16 cellular contexts compared by ENCODE assay signal in the genomic region with DNA sequence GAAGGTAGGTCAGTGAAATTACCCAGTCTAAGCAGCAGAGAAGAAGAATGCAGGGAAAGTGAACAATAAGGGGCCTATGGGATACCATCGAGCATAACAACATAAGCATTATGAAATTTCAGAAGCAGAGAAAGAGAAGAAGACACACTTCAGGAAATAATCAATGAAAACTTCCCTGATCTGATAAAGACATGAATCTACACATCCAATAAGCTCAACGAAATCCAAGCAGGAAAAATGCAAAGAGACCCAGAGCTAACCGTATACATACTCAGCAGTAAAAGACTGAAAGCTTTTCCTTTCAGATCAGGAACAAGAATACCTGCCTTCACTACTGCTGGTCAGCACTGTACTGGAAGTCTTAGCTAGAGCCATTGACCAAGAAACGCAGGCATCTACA.
"Had no signal": no experiment of that assay in that cellular context is flagged by ENCODE, and none has a peak within 500 bp of the region (broad histone marks: within the 10 kb centered on the region; RNA-seq: fewer than 3 reads in every experiment).

No MANE protein-coding gene starts in this region.

- H3K27me3 Mint-ChIP-seq: activated naive CD8-positive, alpha-beta T cell treated with anti-CD3 and anti-CD28 coated beads, Interleukin-2, amount 50 U/mL, for 24 hours; stimulated activated naive CD8-positive, alpha-beta T cell treated with anti-CD3 and anti-CD28 coated beads, Interleukin-15, Interleukin-2, amounts not matched to agents 100 ng/mL and 50 ng/mL, for 24 hours had no signal

- H3K27ac ChIP-seq: colonic mucosa, neural progenitor cell, testis, upper lobe of right lung had no signal

- H3K9me3 Mint-ChIP-seq: activated naive CD8-positive, alpha-beta T cell treated with anti-CD3 and anti-CD28 coated beads, Interleukin-2, amount 50 U/mL, for 24 hours; stimulated activated naive CD8-positive, alpha-beta T cell treated with anti-CD3 and anti-CD28 coated beads, Interleukin-15, Interleukin-2, amounts not matched to agents 100 ng/mL and 50 ng/mL, for 24 hours had no signal

- H3K4me1 ChIP-seq: colonic mucosa, neural progenitor cell, testis had no signal

- H3K27ac Mint-ChIP-seq: activated naive CD8-positive, alpha-beta T cell treated with anti-CD3 and anti-CD28 coated beads, Interleukin-2, amount 50 U/mL, for 24 hours; mesothelial cell of epicardium; neural progenitor cell; stimulated activated naive CD8-positive, alpha-beta T cell treated with anti-CD3 and anti-CD28 coated beads, Interleukin-15, Interleukin-2, amounts not matched to agents 100 ng/mL and 50 ng/mL, for 24 hours had no signal

- H3K9me3 ChIP-seq: colonic mucosa, testis, upper lobe of right lung had no signal

- DNase-seq: activated CD4-positive, alpha-beta T cell treated with anti-CD3 and anti-CD28 coated beads, Interleukin-2, amount 50 U/mL, for 48 hours; activated gamma-delta T cell treated with Interleukin-2 at 50 U/mL for 16 hours; activated naive CD8-positive, alpha-beta T cell treated with anti-CD3 and anti-CD28 coated beads, Interleukin-2, amount 50 U/mL, for 24 hours; activated T-cell treated with anti-CD3 and anti-CD28 coated beads, Interleukin-2, amount 50 U/mL, for 1 hour; colonic mucosa; effector CD4-positive, alpha-beta T cell; foreskin fibroblast; kidney glomerular epithelial cell; SW 1271; testis; upper lobe of right lung had no signal

- H3K4me3 ChIP-seq: colonic mucosa, neural progenitor cell, testis, upper lobe of right lung had no signal

- H3K4me1 Mint-ChIP-seq: activated naive CD8-positive, alpha-beta T cell treated with anti-CD3 and anti-CD28 coated beads, Interleukin-2, amount 50 U/mL, for 24 hours had no signal

- H3K36me3 ChIP-seq: colonic mucosa had no signal

- ATAC-seq: activated CD4-positive, CD25-positive, alpha-beta regulatory T cell treated with anti-CD3 and anti-CD28 coated beads, Interleukin-2, amount 50 U/mL, for 24 hours; activated naive CD8-positive, alpha-beta T cell treated with anti-CD3 and anti-CD28 coated beads, Interleukin-2, amount 50 U/mL, for 24 hours; sciatic nerve; upper lobe of right lung had no signal

- H3K27me3 ChIP-seq: colonic mucosa, neural progenitor cell, testis, upper lobe of right lung had no signal

- H3K4me3 Mint-ChIP-seq: activated naive CD8-positive, alpha-beta T cell treated with anti-CD3 and anti-CD28 coated beads, Interleukin-2, amount 50 U/mL, for 24 hours; mesothelial cell of epicardium; neural progenitor cell; stimulated activated naive CD8-positive, alpha-beta T cell treated with anti-CD3 and anti-CD28 coated beads, Interleukin-15, Interleukin-2, amounts not matched to agents 100 ng/mL and 50 ng/mL, for 24 hours had no signal
